20 cellular contexts compared by ENCODE assay signal in the genomic region with DNA sequence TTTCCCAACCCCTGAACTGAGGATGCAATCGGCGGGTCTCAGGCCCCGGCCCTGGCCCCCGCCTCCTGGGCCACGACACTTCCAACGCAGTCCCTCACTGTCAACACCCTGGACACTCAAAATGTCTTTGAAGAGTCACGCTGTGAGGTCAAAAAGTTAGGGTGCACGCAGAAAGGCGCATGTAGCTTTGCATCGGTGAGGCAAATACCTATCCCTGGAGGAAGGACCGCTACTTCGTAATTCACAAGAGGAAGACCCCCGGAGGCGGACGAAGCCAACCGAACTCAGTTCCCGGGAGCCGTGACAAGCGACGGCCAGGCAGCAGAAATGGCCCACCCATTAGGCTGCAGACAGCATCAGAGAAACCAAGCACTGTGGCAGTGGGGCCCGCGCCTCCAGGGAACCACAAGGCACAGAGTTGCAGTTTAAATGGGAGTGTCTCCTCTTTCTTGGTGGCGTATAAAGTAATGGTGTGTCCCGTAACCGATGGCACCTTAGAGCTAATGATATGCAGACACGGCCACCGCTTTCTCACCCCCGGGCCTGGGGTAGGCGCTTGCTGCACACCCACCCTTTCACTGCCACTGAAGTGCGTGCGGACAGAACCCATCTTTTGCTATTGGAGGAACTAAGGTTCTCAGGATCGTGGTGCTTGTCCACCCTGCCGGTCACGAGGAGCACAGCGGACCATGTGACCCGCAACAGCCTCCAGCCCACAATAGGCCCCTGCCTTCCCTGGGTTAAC. TPM values are rescaled to one million over a fixed set of nuclear protein-coding genes. Genes with fewer than 3 reads are reported as not detected.
DNase-seq lines count a peak whose midpoint lies in the region; ATAC-seq and TF ChIP-seq lines count a peak whose summit lies in the region.
"Had no signal": no experiment of that assay in that cellular context is flagged by ENCODE, and none has a peak within 500 bp of the region (broad histone marks: within the 10 kb centered on the region; RNA-seq: fewer than 3 reads in every experiment).

No MANE protein-coding gene starts in this region.

- H3K4me3 ChIP-seq in right cardiac atrium (ENCODE audit: low read length) (no peak overlapping the region), mesendoderm (ENCODE audit: low read length) (no peak overlapping the region), SK-N-SH (ENCODE audit: low read depth in 2 of 2, low read length in 1 of 2) (no peak overlapping the region), adrenal gland (no peak overlapping the region)

- no peak overlapping the region for H2AK5ac ChIP-seq in mesendoderm (ENCODE audit: low read length)

- H3K9me2 ChIP-seq in SK-N-SH = no peaks in the 10 kb centered on the region

- WGBS in right cardiac atrium = 67% methylated on average over 36 of the region's 36 CpGs
- WGBS in mesendoderm (ENCODE audit: extremely low coverage, insufficient coverage, low lambda C conversion rate) = no CpG with 5 or more reads among the region's 36 CpGs
- 81% methylated on average over 25 of the region's 36 CpGs for WGBS in SK-N-SH (ENCODE audit: low lambda C conversion rate)
- WGBS in adrenal gland, 4 donors = 72 to 85% (median 79%) methylated on average over 34 to 36 of the region's 36 CpGs

- no peaks in the 10 kb centered on the region for H3K27me3 ChIP-seq in right cardiac atrium (ENCODE audit: control insufficient read depth, insufficient read depth)
- H3K27me3 ChIP-seq in mesendoderm (ENCODE audit: insufficient read depth, low read length, poor library complexity) = no peaks in the 10 kb centered on the region
- H3K27me3 ChIP-seq in SK-N-SH (ENCODE audit: insufficient read depth) = no peaks in the 10 kb centered on the region
- H3K27me3 ChIP-seq in adrenal gland = no peaks in the 10 kb centered on the region

- H3K4me1 ChIP-seq in right cardiac atrium (ENCODE audit: control insufficient read depth, insufficient read depth, low read length) = no peaks in the 10 kb centered on the region
- no peaks in the 10 kb centered on the region for H3K4me1 ChIP-seq in mesendoderm (ENCODE audit: control insufficient read depth, low read depth, low read length)
- H3K4me1 ChIP-seq in SK-N-SH (ENCODE audit: control insufficient read depth in 1 of 2, insufficient read depth in 2 of 2, low read depth in 1 of 2, low read length in 1 of 2) = peaks cover 0 to 82% of the 10 kb centered on the region in 2 experiments; a peak in 2 of 4 replicates
- H3K4me1 ChIP-seq in adrenal gland (replicated peaks in 1 of 2) = no peaks in the 10 kb centered on the region

- no peaks in the 10 kb centered on the region for H3K79me1 ChIP-seq in mesendoderm (ENCODE audit: low read length)

- no peak overlapping the region for H3K4me2 ChIP-seq in mesendoderm (ENCODE audit: low read length)
- H3K4me2 ChIP-seq in SK-N-SH = no peak overlapping the region
- H3K4me2 ChIP-seq: KMS-11 had no signal

- TF ChIP-seq CTCF in SK-N-SH (IDR thresholded peaks at IDR 0.05) (no peak), adrenal gland (IDR thresholded peaks at IDR 0.05) (no peak)

- H3K23ac ChIP-seq in mesendoderm (ENCODE audit: low read length) = no peak overlapping the region

- H2BK120ac ChIP-seq in mesendoderm (ENCODE audit: low read depth, low read length) = no peak overlapping the region

- no peak overlapping the region for H3K4ac ChIP-seq in mesendoderm (ENCODE audit: low read depth, low read length)

- H2AFZ ChIP-seq in SK-N-SH (ENCODE audit: low read depth) = no peak overlapping the region

- no peak overlapping the region for H3K56ac ChIP-seq in mesendoderm (ENCODE audit: low read length)

- H3K9me3 ChIP-seq in right cardiac atrium (ENCODE audit: control insufficient read depth, low read length) (no peaks in the 10 kb centered on the region), SK-N-SH (no peaks in the 10 kb centered on the region), adrenal gland (replicated peaks in 1 of 3) (no peaks in the 10 kb centered on the region)
- H3K9me3 ChIP-seq: Caco-2 had no signal

- H3K36me3 ChIP-seq in mesendoderm (ENCODE audit: control insufficient read depth, insufficient read depth, low read length) (no peaks in the 10 kb centered on the region), SK-N-SH (replicated peaks in 1 of 2; ENCODE audit: control insufficient read depth in 1 of 2, insufficient read depth in 2 of 2, low read length in 1 of 2) (no peaks in the 10 kb centered on the region), adrenal gland (replicated peaks in 1 of 2) (no peaks in the 10 kb centered on the region)

- intact Hi-C loops in right cardiac atrium (cut with DNase I) (no loop called here), left ventricle myocardium superior (cut with micrococcal nuclease) (no loop called here), adrenal gland (cut with DNase I) (loop anchor here in 1 of 2 donors (10.0 kb wide), 1 partner anchor 171 kb away; no protein-coding TSS in a partner anchor)

- no peak for TF ChIP-seq POLR2A in adrenal gland (IDR thresholded peaks at IDR 0.05)

- no peak overlapping the region for H3K27ac ChIP-seq in right cardiac atrium (ENCODE audit: low read length)
- H3K27ac ChIP-seq in mesendoderm (ENCODE audit: low read depth, low read length) = no peak overlapping the region
- peak overlapping the region in 1 of 2 experiments; percentile 39; a peak in 1 of 4 replicates for H3K27ac ChIP-seq in SK-N-SH (ENCODE audit: low read depth in 2 of 2, low read length in 1 of 2)
- H3K27ac ChIP-seq in adrenal gland = no peak overlapping the region
- H3K27ac ChIP-seq: KMS-11 had no signal

- H3K18ac ChIP-seq in mesendoderm (ENCODE audit: low read length) = no peak overlapping the region

- H2BK15ac ChIP-seq in mesendoderm (replicated peaks; ENCODE audit: low read depth) = no peak overlapping the region

- DNase-seq in right cardiac atrium (peak in 2 of 3 donors; percentile 30 to 41), left ventricle myocardium superior (no peak), iPS-NIHi11 (ENCODE audit: low spot score) (peak; percentile 69), mesendoderm (peak; percentile 30), SK-N-SH (no peak), activated gamma-delta T cell (lab: John Stamatoyannopoulos, UW) (no peak), adrenal gland (no peak)
- no peak for DNase-seq in activated effector memory CD4-positive, alpha-beta T cell treated with Interleukin-2 at 50 U/mL for 16 hours
- DNase-seq: Caco-2; CD4-positive, alpha-beta T cell; GF-D8; GOT3; NCI-H1417 treated with DMSO at 0.1 percent for 48 hours; NCI-H187 treated with DMSO at 0.1 percent for 48 hours; NCI-H2227 treated with DMSO at 0.1 percent for 48 hours; NCI-H510A treated with DMSO at 0.1 percent for 48 hours; NCI-H82; RPMI8226; SIG-M5 had no signal

- no peak overlapping the region for H4K8ac ChIP-seq in mesendoderm (ENCODE audit: low read depth, low read length)

- TF ChIP-seq EP300 in SK-N-SH (IDR thresholded peaks at IDR 0.05; ENCODE audit: borderline replicate concordance in 1 of 2, low read depth in 1 of 2, low read length in 1 of 2) = no peak

- CTCF ChIA-PET in SK-N-SH (lab: Yijun Ruan, JAX) = interaction anchor here (0.7 to 3.5 kb wide), 3 partner anchors 7 to 169 kb away, joined by 3 to 18 read pairs (median 3); no protein-coding TSS in a partner anchor

- no peaks in the 10 kb centered on the region for H3K79me2 ChIP-seq in mesendoderm (ENCODE audit: control insufficient read depth, insufficient read depth, low read length)
- no peaks in the 10 kb centered on the region for H3K79me2 ChIP-seq in SK-N-SH (ENCODE audit: insufficient read depth)

- no peak overlapping the region for H4K5ac ChIP-seq in mesendoderm (ENCODE audit: low read length)

- H4K20me1 ChIP-seq in SK-N-SH (ENCODE audit: insufficient read depth) = no peaks in the 10 kb centered on the region

- POLR2A ChIA-PET in SK-N-SH (lab: Yijun Ruan, JAX) = no interaction called here

- TF ChIP-seq RAD21 in SK-N-SH (IDR thresholded peaks at IDR 0.05; ENCODE audit: low read length) = no peak

- ATAC-seq in right cardiac atrium (peak in 1 of 2 donors; percentile 25), left ventricle myocardium superior (no peak)

- H3F3A ChIP-seq in SK-N-SH (replicated peaks; ENCODE audit: insufficient read depth) = no peaks in the 10 kb centered on the region

- no peak overlapping the region for H2BK5ac ChIP-seq in mesendoderm (ENCODE audit: low read length)

- no peak overlapping the region for H3K9ac ChIP-seq in mesendoderm (ENCODE audit: low read length)
- H3K9ac ChIP-seq in SK-N-SH = no peak overlapping the region
- H3K9ac ChIP-seq: KMS-11 had no signal

TF ChIP-seq in SK-N-SH, 30 proteins besides CTCF, POLR2A, EP300 and RAD21:
- TF ChIP-seq, protein P1, sequence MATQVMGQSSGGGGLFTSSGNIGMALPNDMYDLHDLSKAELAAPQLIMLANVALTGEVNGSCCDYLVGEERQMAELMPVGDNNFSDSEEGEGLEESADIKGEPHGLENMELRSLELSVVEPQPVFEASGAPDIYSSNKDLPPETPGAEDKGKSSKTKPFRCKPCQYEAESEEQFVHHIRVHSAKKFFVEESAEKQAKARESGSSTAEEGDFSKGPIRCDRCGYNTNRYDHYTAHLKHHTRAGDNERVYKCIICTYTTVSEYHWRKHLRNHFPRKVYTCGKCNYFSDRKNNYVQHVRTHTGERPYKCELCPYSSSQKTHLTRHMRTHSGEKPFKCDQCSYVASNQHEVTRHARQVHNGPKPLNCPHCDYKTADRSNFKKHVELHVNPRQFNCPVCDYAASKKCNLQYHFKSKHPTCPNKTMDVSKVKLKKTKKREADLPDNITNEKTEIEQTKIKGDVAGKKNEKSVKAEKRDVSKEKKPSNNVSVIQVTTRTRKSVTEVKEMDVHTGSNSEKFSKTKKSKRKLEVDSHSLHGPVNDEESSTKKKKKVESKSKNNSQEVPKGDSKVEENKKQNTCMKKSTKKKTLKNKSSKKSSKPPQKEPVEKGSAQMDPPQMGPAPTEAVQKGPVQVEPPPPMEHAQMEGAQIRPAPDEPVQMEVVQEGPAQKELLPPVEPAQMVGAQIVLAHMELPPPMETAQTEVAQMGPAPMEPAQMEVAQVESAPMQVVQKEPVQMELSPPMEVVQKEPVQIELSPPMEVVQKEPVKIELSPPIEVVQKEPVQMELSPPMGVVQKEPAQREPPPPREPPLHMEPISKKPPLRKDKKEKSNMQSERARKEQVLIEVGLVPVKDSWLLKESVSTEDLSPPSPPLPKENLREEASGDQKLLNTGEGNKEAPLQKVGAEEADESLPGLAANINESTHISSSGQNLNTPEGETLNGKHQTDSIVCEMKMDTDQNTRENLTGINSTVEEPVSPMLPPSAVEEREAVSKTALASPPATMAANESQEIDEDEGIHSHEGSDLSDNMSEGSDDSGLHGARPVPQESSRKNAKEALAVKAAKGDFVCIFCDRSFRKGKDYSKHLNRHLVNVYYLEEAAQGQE (IDR thresholded peaks at IDR 0.05; ENCODE audit: low read depth, low read length) = no peak

RNA-seq across cellular contexts. Expression of a gene that starts 9.0 kb away (rescaled TPM):
- 10 to 100 TPM; 11.9 to 23.2 (median 18.0) TPM for total RNA-seq in right cardiac atrium
- polyA plus RNA-seq in right cardiac atrium = 7.0 TPM
- 4.3 TPM for total RNA-seq in left ventricle myocardium superior
- polyA plus RNA-seq in mesendoderm (2013, experiment 1 of 2) = 0.59 TPM
- polyA plus RNA-seq in mesendoderm (2013, experiment 2 of 2) = 0.83 TPM
- polyA plus RNA-seq in SK-N-SH (2012; rRNA removed) = 0.12 and 0.57 TPM in 2 replicates
- polyA plus RNA-seq in SK-N-SH (2012; cell fraction: cytosol; rRNA removed) = 0.21 and 0.67 TPM in 2 replicates
- polyA plus RNA-seq in SK-N-SH (2012; cell fraction: nucleus; rRNA removed) = 0.44 and 1.1 TPM in 2 replicates
- 10 to 100 TPM; 19.2 to 70.3 (median 30.4) TPM for total RNA-seq in adrenal gland
- 10 to 100 TPM in 2 of 3 donors, 1 to 10 TPM in 1; 5.2 to 17.9 (median 10.2) TPM for polyA plus RNA-seq in adrenal gland
- total RNA-seq: CD4-positive, alpha-beta T cell had no signal

Comparison
In these comparisons a context has a peak if more than half of its experiments do, and no peak if none do; other contexts are left out.
1. DNase-seq: peak in right cardiac atrium (2 of 3), iPS-NIHi11 (single experiment) and mesendoderm (single experiment); none in left ventricle myocardium superior (single experiment), SK-N-SH (single experiment), activated effector memory CD4-positive, alpha-beta T cell treated with Interleukin-2 at 50 U/mL for 16 hours (single experiment), activated gamma-delta T cell (single experiment) and adrenal gland (0 of 7).